1 cellular context compared by ENCODE assay signal in genomic region chr22:50262460-50262911, GRCh38.
TF ChIP-seq lines count a peak whose summit lies in the region.

No MANE protein-coding gene starts in this region.

TF ChIP-seq in HCT116, 20 proteins besides CTCF, POLR2A, EP300 and RAD21 (continued from another document):
- TF ChIP-seq, protein P1, sequence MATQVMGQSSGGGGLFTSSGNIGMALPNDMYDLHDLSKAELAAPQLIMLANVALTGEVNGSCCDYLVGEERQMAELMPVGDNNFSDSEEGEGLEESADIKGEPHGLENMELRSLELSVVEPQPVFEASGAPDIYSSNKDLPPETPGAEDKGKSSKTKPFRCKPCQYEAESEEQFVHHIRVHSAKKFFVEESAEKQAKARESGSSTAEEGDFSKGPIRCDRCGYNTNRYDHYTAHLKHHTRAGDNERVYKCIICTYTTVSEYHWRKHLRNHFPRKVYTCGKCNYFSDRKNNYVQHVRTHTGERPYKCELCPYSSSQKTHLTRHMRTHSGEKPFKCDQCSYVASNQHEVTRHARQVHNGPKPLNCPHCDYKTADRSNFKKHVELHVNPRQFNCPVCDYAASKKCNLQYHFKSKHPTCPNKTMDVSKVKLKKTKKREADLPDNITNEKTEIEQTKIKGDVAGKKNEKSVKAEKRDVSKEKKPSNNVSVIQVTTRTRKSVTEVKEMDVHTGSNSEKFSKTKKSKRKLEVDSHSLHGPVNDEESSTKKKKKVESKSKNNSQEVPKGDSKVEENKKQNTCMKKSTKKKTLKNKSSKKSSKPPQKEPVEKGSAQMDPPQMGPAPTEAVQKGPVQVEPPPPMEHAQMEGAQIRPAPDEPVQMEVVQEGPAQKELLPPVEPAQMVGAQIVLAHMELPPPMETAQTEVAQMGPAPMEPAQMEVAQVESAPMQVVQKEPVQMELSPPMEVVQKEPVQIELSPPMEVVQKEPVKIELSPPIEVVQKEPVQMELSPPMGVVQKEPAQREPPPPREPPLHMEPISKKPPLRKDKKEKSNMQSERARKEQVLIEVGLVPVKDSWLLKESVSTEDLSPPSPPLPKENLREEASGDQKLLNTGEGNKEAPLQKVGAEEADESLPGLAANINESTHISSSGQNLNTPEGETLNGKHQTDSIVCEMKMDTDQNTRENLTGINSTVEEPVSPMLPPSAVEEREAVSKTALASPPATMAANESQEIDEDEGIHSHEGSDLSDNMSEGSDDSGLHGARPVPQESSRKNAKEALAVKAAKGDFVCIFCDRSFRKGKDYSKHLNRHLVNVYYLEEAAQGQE (IDR thresholded peaks at IDR 0.05; ENCODE audit: low read depth): no peak
- no peak for TF ChIP-seq EZH2phosphoT487 (IDR thresholded peaks at IDR 0.05; ENCODE audit: borderline replicate concordance)
- TF ChIP-seq JUND (IDR thresholded peaks at IDR 0.05): no peak
- TF ChIP-seq POLR2AphosphoS5 (IDR thresholded peaks at IDR 0.05; ENCODE audit: low read depth, low read length): peak; percentile 48; the same call in 1 of the 2 replicates
- TF ChIP-seq ZNF274 (IDR thresholded peaks at IDR 0.05; ENCODE audit: low read depth, low read length): no peak
- no peak for TF ChIP-seq YY1 (IDR thresholded peaks at IDR 0.05; ENCODE audit: extremely low read depth, insufficient replicate concordance, low read depth, low read length)
- TF ChIP-seq ELF1 (IDR thresholded peaks at IDR 0.05; ENCODE audit: borderline replicate concordance, low read depth): no peak
- TF ChIP-seq CEBPB (IDR thresholded peaks at IDR 0.05; ENCODE audit: low read depth): no peak
- 0 out of 2 replicates have a peak, but pooled peaks have one; percentile 31 for TF ChIP-seq ZFX (IDR thresholded peaks at IDR 0.05)
